ENCODE assay signal across 1 cellular context in the genomic region with DNA sequence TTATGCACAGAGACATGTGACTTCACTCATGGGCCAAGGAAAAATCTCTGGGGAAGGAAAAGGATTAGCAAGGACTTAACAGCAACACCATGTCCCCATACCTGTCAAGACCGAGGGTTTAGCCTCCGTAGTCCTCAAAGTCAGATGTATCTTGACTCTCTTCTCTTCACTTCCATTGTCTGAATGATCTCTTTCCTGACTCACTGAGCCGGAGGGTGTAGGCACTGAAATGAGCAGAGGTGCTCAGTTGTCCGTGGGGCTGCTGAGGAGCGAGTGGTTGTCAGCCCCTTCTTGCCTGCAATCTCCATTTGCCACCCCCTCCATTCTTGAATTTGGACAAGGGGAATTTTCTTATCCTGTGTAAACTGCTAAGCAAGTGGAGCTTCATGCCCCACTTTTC.
TF ChIP-seq lines count a peak whose summit lies in the region.

No MANE protein-coding gene starts in this region.

TF ChIP-seq in GM23338, 12 proteins besides CTCF, POLR2A, EP300 and RAD21 (continued from another document):
- TF ChIP-seq, protein P1, sequence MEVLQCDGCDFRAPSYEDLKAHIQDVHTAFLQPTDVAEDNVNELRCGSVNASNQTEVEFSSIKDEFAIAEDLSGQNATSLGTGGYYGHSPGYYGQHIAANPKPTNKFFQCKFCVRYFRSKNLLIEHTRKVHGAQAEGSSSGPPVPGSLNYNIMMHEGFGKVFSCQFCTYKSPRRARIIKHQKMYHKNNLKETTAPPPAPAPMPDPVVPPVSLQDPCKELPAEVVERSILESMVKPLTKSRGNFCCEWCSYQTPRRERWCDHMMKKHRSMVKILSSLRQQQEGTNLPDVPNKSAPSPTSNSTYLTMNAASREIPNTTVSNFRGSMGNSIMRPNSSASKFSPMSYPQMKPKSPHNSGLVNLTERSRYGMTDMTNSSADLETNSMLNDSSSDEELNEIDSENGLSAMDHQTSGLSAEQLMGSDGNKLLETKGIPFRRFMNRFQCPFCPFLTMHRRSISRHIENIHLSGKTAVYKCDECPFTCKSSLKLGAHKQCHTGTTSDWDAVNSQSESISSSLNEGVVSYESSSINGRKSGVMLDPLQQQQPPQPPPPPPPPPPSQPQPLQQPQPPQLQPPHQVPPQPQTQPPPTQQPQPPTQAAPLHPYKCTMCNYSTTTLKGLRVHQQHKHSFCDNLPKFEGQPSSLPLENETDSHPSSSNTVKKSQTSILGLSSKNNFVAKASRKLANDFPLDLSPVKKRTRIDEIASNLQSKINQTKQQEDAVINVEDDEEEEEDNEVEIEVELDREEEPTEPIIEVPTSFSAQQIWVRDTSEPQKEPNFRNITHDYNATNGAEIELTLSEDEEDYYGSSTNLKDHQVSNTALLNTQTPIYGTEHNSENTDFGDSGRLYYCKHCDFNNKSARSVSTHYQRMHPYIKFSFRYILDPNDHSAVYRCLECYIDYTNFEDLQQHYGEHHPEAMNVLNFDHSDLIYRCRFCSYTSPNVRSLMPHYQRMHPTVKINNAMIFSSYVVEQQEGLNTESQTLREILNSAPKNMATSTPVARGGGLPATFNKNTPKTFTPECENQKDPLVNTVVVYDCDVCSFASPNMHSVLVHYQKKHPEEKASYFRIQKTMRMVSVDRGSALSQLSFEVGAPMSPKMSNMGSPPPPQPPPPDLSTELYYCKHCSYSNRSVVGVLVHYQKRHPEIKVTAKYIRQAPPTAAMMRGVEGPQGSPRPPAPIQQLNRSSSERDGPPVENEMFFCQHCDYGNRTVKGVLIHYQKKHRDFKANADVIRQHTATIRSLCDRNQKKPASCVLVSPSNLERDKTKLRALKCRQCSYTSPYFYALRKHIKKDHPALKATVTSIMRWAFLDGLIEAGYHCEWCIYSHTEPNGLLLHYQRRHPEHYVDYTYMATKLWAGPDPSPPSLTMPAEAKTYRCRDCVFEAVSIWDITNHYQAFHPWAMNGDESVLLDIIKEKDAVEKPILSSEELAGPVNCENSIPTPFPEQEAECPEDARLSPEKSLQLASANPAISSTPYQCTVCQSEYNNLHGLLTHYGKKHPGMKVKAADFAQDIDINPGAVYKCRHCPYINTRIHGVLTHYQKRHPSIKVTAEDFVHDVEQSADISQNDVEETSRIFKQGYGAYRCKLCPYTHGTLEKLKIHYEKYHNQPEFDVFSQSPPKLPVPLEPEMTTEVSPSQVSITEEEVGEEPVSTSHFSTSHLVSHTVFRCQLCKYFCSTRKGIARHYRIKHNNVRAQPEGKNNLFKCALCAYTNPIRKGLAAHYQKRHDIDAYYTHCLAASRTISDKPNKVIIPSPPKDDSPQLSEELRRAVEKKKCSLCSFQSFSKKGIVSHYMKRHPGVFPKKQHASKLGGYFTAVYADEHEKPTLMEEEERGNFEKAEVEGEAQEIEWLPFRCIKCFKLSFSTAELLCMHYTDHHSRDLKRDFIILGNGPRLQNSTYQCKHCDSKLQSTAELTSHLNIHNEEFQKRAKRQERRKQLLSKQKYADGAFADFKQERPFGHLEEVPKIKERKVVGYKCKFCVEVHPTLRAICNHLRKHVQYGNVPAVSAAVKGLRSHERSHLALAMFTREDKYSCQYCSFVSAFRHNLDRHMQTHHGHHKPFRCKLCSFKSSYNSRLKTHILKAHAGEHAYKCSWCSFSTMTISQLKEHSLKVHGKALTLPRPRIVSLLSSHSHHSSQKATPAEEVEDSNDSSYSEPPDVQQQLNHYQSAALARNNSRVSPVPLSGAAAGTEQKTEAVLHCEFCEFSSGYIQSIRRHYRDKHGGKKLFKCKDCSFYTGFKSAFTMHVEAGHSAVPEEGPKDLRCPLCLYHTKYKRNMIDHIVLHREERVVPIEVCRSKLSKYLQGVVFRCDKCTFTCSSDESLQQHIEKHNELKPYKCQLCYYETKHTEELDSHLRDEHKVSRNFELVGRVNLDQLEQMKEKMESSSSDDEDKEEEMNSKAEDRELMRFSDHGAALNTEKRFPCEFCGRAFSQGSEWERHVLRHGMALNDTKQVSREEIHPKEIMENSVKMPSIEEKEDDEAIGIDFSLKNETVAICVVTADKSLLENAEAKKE (CRISPR knock-in tag; IDR thresholded peaks at IDR 0.05) = no peak
- TF ChIP-seq EZH2phosphoT487 (IDR thresholded peaks at IDR 0.05; ENCODE audit: unreplicated experiment) (no peak), CREB1 (CRISPR knock-in tag; IDR thresholded peaks at IDR 0.05; ENCODE audit: low read depth) (no peak), ZNF331 (CRISPR knock-in tag; IDR thresholded peaks at IDR 0.05; ENCODE audit: low read depth) (no peak), POLR2AphosphoS5 (IDR thresholded peaks at IDR 0.05; ENCODE audit: low read depth) (no peak), NANOG (IDR thresholded peaks at IDR 0.05; ENCODE audit: borderline replicate concordance) (no peak)
- TF ChIP-seq, protein P2, sequence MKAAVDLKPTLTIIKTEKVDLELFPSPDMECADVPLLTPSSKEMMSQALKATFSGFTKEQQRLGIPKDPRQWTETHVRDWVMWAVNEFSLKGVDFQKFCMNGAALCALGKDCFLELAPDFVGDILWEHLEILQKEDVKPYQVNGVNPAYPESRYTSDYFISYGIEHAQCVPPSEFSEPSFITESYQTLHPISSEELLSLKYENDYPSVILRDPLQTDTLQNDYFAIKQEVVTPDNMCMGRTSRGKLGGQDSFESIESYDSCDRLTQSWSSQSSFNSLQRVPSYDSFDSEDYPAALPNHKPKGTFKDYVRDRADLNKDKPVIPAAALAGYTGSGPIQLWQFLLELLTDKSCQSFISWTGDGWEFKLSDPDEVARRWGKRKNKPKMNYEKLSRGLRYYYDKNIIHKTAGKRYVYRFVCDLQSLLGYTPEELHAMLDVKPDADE (IDR thresholded peaks at IDR 0.05) = no peak
